2 cellular contexts compared by ENCODE assay signal in the genomic region with DNA sequence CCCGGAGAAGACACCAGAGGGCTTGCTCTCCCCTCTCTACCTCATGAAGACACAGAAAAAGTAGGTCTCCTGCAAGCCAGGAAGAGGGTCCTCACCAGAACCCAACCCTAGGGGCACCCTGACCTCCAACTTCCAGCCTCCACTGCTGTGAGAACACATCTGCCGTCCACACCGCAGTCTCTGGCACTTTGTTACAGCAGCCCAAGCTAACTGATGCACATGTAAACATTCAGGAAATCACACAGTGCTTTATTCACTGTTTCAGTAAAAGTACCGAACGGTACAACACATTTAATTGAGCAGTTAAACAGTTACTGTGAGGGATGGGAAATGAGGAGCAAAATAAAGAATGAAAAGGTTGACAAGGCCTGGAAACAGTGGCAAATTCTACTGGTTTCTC.
TF ChIP-seq lines count a peak whose summit lies in the region.

No MANE protein-coding gene starts in this region.

TF ChIP-seq in HCT116, 20 proteins besides CTCF, POLR2A, EP300 and RAD21:
- TF ChIP-seq, protein P1, sequence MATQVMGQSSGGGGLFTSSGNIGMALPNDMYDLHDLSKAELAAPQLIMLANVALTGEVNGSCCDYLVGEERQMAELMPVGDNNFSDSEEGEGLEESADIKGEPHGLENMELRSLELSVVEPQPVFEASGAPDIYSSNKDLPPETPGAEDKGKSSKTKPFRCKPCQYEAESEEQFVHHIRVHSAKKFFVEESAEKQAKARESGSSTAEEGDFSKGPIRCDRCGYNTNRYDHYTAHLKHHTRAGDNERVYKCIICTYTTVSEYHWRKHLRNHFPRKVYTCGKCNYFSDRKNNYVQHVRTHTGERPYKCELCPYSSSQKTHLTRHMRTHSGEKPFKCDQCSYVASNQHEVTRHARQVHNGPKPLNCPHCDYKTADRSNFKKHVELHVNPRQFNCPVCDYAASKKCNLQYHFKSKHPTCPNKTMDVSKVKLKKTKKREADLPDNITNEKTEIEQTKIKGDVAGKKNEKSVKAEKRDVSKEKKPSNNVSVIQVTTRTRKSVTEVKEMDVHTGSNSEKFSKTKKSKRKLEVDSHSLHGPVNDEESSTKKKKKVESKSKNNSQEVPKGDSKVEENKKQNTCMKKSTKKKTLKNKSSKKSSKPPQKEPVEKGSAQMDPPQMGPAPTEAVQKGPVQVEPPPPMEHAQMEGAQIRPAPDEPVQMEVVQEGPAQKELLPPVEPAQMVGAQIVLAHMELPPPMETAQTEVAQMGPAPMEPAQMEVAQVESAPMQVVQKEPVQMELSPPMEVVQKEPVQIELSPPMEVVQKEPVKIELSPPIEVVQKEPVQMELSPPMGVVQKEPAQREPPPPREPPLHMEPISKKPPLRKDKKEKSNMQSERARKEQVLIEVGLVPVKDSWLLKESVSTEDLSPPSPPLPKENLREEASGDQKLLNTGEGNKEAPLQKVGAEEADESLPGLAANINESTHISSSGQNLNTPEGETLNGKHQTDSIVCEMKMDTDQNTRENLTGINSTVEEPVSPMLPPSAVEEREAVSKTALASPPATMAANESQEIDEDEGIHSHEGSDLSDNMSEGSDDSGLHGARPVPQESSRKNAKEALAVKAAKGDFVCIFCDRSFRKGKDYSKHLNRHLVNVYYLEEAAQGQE (IDR thresholded peaks at IDR 0.05; ENCODE audit: low read depth): no peak
- TF ChIP-seq CEBPB (IDR thresholded peaks at IDR 0.05; ENCODE audit: low read depth): no peak
TF ChIP-seq in HCT116: peak in this region for 0.

TF ChIP-seq in K562, 482 proteins besides CTCF, POLR2A, EP300 and RAD21:
- TF ChIP-seq ZNF12 (CRISPR knock-in tag; IDR thresholded peaks at IDR 0.05) (0 out of 2 replicates have a peak, but pooled peaks have one; percentile 70), RUNX1 (IDR thresholded peaks at IDR 0.05; ENCODE audit: low read depth) (no peak)
TF ChIP-seq in K562: peak in this region for 1.
